Comparison of ENCODE assay signal across 1 cellular context in genomic region chr5:55467862-55468551, GRCh38.
TF ChIP-seq lines count a peak whose summit lies in the region.

No MANE protein-coding gene starts in this region.

TF ChIP-seq in GM23338, 12 proteins besides CTCF, POLR2A, EP300 and RAD21:
- TF ChIP-seq, protein P1, sequence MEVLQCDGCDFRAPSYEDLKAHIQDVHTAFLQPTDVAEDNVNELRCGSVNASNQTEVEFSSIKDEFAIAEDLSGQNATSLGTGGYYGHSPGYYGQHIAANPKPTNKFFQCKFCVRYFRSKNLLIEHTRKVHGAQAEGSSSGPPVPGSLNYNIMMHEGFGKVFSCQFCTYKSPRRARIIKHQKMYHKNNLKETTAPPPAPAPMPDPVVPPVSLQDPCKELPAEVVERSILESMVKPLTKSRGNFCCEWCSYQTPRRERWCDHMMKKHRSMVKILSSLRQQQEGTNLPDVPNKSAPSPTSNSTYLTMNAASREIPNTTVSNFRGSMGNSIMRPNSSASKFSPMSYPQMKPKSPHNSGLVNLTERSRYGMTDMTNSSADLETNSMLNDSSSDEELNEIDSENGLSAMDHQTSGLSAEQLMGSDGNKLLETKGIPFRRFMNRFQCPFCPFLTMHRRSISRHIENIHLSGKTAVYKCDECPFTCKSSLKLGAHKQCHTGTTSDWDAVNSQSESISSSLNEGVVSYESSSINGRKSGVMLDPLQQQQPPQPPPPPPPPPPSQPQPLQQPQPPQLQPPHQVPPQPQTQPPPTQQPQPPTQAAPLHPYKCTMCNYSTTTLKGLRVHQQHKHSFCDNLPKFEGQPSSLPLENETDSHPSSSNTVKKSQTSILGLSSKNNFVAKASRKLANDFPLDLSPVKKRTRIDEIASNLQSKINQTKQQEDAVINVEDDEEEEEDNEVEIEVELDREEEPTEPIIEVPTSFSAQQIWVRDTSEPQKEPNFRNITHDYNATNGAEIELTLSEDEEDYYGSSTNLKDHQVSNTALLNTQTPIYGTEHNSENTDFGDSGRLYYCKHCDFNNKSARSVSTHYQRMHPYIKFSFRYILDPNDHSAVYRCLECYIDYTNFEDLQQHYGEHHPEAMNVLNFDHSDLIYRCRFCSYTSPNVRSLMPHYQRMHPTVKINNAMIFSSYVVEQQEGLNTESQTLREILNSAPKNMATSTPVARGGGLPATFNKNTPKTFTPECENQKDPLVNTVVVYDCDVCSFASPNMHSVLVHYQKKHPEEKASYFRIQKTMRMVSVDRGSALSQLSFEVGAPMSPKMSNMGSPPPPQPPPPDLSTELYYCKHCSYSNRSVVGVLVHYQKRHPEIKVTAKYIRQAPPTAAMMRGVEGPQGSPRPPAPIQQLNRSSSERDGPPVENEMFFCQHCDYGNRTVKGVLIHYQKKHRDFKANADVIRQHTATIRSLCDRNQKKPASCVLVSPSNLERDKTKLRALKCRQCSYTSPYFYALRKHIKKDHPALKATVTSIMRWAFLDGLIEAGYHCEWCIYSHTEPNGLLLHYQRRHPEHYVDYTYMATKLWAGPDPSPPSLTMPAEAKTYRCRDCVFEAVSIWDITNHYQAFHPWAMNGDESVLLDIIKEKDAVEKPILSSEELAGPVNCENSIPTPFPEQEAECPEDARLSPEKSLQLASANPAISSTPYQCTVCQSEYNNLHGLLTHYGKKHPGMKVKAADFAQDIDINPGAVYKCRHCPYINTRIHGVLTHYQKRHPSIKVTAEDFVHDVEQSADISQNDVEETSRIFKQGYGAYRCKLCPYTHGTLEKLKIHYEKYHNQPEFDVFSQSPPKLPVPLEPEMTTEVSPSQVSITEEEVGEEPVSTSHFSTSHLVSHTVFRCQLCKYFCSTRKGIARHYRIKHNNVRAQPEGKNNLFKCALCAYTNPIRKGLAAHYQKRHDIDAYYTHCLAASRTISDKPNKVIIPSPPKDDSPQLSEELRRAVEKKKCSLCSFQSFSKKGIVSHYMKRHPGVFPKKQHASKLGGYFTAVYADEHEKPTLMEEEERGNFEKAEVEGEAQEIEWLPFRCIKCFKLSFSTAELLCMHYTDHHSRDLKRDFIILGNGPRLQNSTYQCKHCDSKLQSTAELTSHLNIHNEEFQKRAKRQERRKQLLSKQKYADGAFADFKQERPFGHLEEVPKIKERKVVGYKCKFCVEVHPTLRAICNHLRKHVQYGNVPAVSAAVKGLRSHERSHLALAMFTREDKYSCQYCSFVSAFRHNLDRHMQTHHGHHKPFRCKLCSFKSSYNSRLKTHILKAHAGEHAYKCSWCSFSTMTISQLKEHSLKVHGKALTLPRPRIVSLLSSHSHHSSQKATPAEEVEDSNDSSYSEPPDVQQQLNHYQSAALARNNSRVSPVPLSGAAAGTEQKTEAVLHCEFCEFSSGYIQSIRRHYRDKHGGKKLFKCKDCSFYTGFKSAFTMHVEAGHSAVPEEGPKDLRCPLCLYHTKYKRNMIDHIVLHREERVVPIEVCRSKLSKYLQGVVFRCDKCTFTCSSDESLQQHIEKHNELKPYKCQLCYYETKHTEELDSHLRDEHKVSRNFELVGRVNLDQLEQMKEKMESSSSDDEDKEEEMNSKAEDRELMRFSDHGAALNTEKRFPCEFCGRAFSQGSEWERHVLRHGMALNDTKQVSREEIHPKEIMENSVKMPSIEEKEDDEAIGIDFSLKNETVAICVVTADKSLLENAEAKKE (CRISPR knock-in tag; IDR thresholded peaks at IDR 0.05), result no peak
- TF ChIP-seq EZH2phosphoT487 (IDR thresholded peaks at IDR 0.05; ENCODE audit: unreplicated experiment) (no peak), ZNF331 (CRISPR knock-in tag; IDR thresholded peaks at IDR 0.05; ENCODE audit: low read depth) (no peak), ETS1 (IDR thresholded peaks at IDR 0.05) (no peak), ZNF114 (CRISPR knock-in tag; IDR thresholded peaks at IDR 0.05) (no peak), EZH2 (IDR thresholded peaks at IDR 0.05; ENCODE audit: low read depth, unreplicated experiment) (no peak), CREB1 (CRISPR knock-in tag; IDR thresholded peaks at IDR 0.05; ENCODE audit: low read depth) (no peak), STAT1 (IDR thresholded peaks at IDR 0.05; ENCODE audit: unreplicated experiment) (no peak), JUNB (IDR thresholded peaks at IDR 0.05; ENCODE audit: unreplicated experiment) (no peak), POLR2AphosphoS5 (IDR thresholded peaks at IDR 0.05; ENCODE audit: low read depth) (no peak), NANOG (IDR thresholded peaks at IDR 0.05; ENCODE audit: borderline replicate concordance) (no peak)
- TF ChIP-seq, protein P2, sequence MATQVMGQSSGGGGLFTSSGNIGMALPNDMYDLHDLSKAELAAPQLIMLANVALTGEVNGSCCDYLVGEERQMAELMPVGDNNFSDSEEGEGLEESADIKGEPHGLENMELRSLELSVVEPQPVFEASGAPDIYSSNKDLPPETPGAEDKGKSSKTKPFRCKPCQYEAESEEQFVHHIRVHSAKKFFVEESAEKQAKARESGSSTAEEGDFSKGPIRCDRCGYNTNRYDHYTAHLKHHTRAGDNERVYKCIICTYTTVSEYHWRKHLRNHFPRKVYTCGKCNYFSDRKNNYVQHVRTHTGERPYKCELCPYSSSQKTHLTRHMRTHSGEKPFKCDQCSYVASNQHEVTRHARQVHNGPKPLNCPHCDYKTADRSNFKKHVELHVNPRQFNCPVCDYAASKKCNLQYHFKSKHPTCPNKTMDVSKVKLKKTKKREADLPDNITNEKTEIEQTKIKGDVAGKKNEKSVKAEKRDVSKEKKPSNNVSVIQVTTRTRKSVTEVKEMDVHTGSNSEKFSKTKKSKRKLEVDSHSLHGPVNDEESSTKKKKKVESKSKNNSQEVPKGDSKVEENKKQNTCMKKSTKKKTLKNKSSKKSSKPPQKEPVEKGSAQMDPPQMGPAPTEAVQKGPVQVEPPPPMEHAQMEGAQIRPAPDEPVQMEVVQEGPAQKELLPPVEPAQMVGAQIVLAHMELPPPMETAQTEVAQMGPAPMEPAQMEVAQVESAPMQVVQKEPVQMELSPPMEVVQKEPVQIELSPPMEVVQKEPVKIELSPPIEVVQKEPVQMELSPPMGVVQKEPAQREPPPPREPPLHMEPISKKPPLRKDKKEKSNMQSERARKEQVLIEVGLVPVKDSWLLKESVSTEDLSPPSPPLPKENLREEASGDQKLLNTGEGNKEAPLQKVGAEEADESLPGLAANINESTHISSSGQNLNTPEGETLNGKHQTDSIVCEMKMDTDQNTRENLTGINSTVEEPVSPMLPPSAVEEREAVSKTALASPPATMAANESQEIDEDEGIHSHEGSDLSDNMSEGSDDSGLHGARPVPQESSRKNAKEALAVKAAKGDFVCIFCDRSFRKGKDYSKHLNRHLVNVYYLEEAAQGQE (IDR thresholded peaks at IDR 0.05; ENCODE audit: unreplicated experiment), result no peak
